18 cellular contexts compared by ENCODE assay signal in genomic region chr10:116989439-116989838, GRCh38.
"Had no signal": no experiment of that assay in that cellular context is flagged by ENCODE, and none has a peak within 500 bp of the region (broad histone marks: within the 10 kb centered on the region; RNA-seq: fewer than 3 reads in every experiment).

No MANE protein-coding gene starts in this region.

- H3K4me3 ChIP-seq: gastrocnemius medialis, hepatocyte, lower lobe of right lung, mucosa of descending colon, sigmoid colon, suprapubic skin, upper lobe of right lung had no signal

- H3K36me3 ChIP-seq: gastrocnemius medialis, lower lobe of right lung, sigmoid colon, suprapubic skin, upper lobe of right lung had no signal

- H3K27me3 ChIP-seq: gastrocnemius medialis, hepatocyte, sigmoid colon, suprapubic skin, upper lobe of right lung had no signal

- H3K4me1 ChIP-seq: gastrocnemius medialis, lower lobe of right lung, sigmoid colon, suprapubic skin, upper lobe of right lung had no signal

- H3K27ac ChIP-seq: epithelial cell of prostate, gastrocnemius medialis, hepatocyte, lower lobe of right lung, sigmoid colon, suprapubic skin, upper lobe of right lung had no signal

- H3K9me3 ChIP-seq: gastrocnemius medialis, lower lobe of right lung, mucosa of descending colon, sigmoid colon, suprapubic skin, upper lobe of right lung had no signal

- DNase-seq: activated effector memory CD4-positive, alpha-beta T cell treated with anti-CD3 and anti-CD28 coated beads, Interleukin-2, amount 50 U/mL, for 16 hours; activated T-cell treated with anti-CD3 and anti-CD28 coated beads, Interleukin-2, amount 50 U/mL, for 24 hours; amygdala; effector CD4-positive, alpha-beta T cell; gastrocnemius medialis; kidney glomerular epithelial cell; lower lobe of right lung; mucosa of descending colon; naive thymus-derived CD8-positive, alpha-beta T cell; occipital lobe; sigmoid colon; stimulated activated CD4-positive, alpha-beta T cell treated with anti-CD3 and anti-CD28 coated beads, Interleukin-2, amount 100 ng/mL, for 24 hours; stimulated activated naive CD4-positive, alpha-beta T cell; T-helper 17 cell; upper lobe of right lung had no signal
